11 cellular contexts compared by ENCODE assay signal in genomic region chr15:29698030-29698701, GRCh38.
DNase-seq lines count a peak whose midpoint lies in the region; ATAC-seq and TF ChIP-seq lines count a peak whose summit lies in the region.
"Had no signal": no experiment of that assay in that cellular context is flagged by ENCODE, and none has a peak within 500 bp of the region (broad histone marks: within the 10 kb centered on the region; RNA-seq: fewer than 3 reads in every experiment).

No MANE protein-coding gene starts in this region.

- H2AFZ ChIP-seq in mesenchymal stem cell (ENCODE audit: low read depth, low read length): no peak overlapping the region

- ATAC-seq in gastroesophageal sphincter: no peak
- ATAC-seq: naive thymus-derived CD8-positive, alpha-beta T cell had no signal

- H4K8ac ChIP-seq in mesenchymal stem cell (ENCODE audit: low read length): peak overlapping the region; percentile 69

- H3K79me1 ChIP-seq in mesenchymal stem cell (replicated peaks; ENCODE audit: low read length, poor library complexity, severe bottlenecking): peaks cover 3% of the 10 kb centered on the region

- no peak overlapping the region for H3K4me3 ChIP-seq in choroid plexus epithelial cell (ENCODE audit: low read depth, low read length)
- H3K4me3 ChIP-seq in mesenchymal stem cell (ENCODE audit: insufficient read depth in 1 of 2, low read depth in 1 of 2, low read length in 2 of 2): no peak overlapping the region
- no peak overlapping the region for H3K4me3 ChIP-seq in gastroesophageal sphincter
- H3K4me3 ChIP-seq: vagina had no signal

- H3K36me3 ChIP-seq in mesenchymal stem cell (ENCODE audit: control insufficient read depth in 1 of 2, insufficient read depth in 2 of 2, low read depth in 1 of 2, low read length in 2 of 2) (peaks cover 27 to 56% of the 10 kb centered on the region in 2 experiments), gastroesophageal sphincter (peaks cover 7 to 66% of the 10 kb centered on the region in 2 donors)

- H3K27ac ChIP-seq in mesenchymal stem cell (ENCODE audit: low read length, poor library complexity, severe bottlenecking) (no peak overlapping the region), gastroesophageal sphincter (no peak overlapping the region)
- H3K27ac ChIP-seq: vagina had no signal

- H3K27me3 ChIP-seq in mesenchymal stem cell (ENCODE audit: control insufficient read depth in 1 of 2, insufficient read depth in 1 of 2, low read length in 2 of 2) (no peaks in the 10 kb centered on the region), gastroesophageal sphincter (no peaks in the 10 kb centered on the region)
- H3K27me3 ChIP-seq: vagina had no signal

- TF ChIP-seq CTCF in choroid plexus epithelial cell (conservative IDR thresholded peaks at IDR 0.05; ENCODE audit: low read depth, low read length) (no peak), gastroesophageal sphincter (IDR thresholded peaks at IDR 0.05) (no peak)

- H3K14ac ChIP-seq in mesenchymal stem cell (ENCODE audit: low read length in 2 of 2): peak overlapping the region in 1 of 2 experiments; percentile 26

- H3K4me2 ChIP-seq in mesenchymal stem cell (ENCODE audit: low read length, poor library complexity, severe bottlenecking): no peak overlapping the region

- peak overlapping the region in 1 of 2 experiments; percentile 43 for H2BK12ac ChIP-seq in mesenchymal stem cell (ENCODE audit: low read length in 2 of 2)

- no peak overlapping the region for H2BK15ac ChIP-seq in mesenchymal stem cell (ENCODE audit: low read depth, poor library complexity, severe bottlenecking)

- peak; percentile 94 for DNase-seq in ELR (ENCODE audit: low read depth)
- DNase-seq in NCI-H510A treated with DMSO at 0.1 percent for 48 hours (lab: John Stamatoyannopoulos, UW): peak; percentile 64
- peak; percentile 82 for DNase-seq in choroid plexus epithelial cell (ENCODE audit: low read depth)
- DNase-seq in mesenchymal stem cell: peak; percentile 96
- no peak for DNase-seq in stimulated activated naive CD4-positive, alpha-beta T cell (lab: John Stamatoyannopoulos, UW)
- no peak for DNase-seq in stimulated activated CD4-positive, alpha-beta T cell treated with anti-CD3 and anti-CD28 coated beads, Interleukin-2, amount 100 ng/mL, for 48 hours
- DNase-seq in activated CD4-positive, alpha-beta T cell treated with anti-CD3 and anti-CD28 coated beads for 1 hour: no peak
- DNase-seq: naive thymus-derived CD8-positive, alpha-beta T cell; NCI-H187 had no signal

- H3K4me1 ChIP-seq in mesenchymal stem cell (ENCODE audit: control insufficient read depth, insufficient read depth, low read depth, low read length): peaks cover 4% of the 10 kb centered on the region
- no peaks in the 10 kb centered on the region for H3K4me1 ChIP-seq in gastroesophageal sphincter
- H3K4me1 ChIP-seq: vagina had no signal

- TF ChIP-seq POLR2A in gastroesophageal sphincter (IDR thresholded peaks at IDR 0.05): no peak

- no peak for TF ChIP-seq EP300 in gastroesophageal sphincter (IDR thresholded peaks at IDR 0.05)

- H3K9me3 ChIP-seq in mesenchymal stem cell (ENCODE audit: control insufficient read depth, low read length) (no peaks in the 10 kb centered on the region), gastroesophageal sphincter (peaks cover 0 to 8% (median 0%) of the 10 kb centered on the region in 3 donors)
- H3K9me3 ChIP-seq: vagina had no signal

- no peak overlapping the region for H3K23ac ChIP-seq in mesenchymal stem cell (ENCODE audit: low read length in 2 of 2)

- WGBS in mesenchymal stem cell: 46% methylated on average over 12 of the region's 12 CpGs
- 71 to 89% methylated on average over 7 to 10 of the region's 12 CpGs for WGBS in gastroesophageal sphincter (ENCODE audit: low coverage in 1 of 2), 2 donors

- H3K18ac ChIP-seq in mesenchymal stem cell (ENCODE audit: low read depth in 1 of 2, low read length in 2 of 2): no peak overlapping the region

- H3K9ac ChIP-seq in mesenchymal stem cell (ENCODE audit: low read length): no peak overlapping the region

- no peak overlapping the region for H2AK5ac ChIP-seq in mesenchymal stem cell (ENCODE audit: low read length, severe bottlenecking)

- H2BK5ac ChIP-seq in mesenchymal stem cell (ENCODE audit: low read depth, low read length, poor library complexity, severe bottlenecking): no peak overlapping the region

- H2BK120ac ChIP-seq in mesenchymal stem cell (ENCODE audit: low read depth, low read length): no peak overlapping the region

- H4K91ac ChIP-seq in mesenchymal stem cell (ENCODE audit: low read length): no peak overlapping the region

- H3K4ac ChIP-seq in mesenchymal stem cell (ENCODE audit: low read depth in 1 of 2, low read length in 2 of 2): no peak overlapping the region

Comparison
In these comparisons a context has a peak if more than half of its experiments do, and no peak if none do; other contexts are left out.
1. DNase-seq: peak in ELR (single experiment), NCI-H510A treated with DMSO at 0.1 percent for 48 hours (single experiment), choroid plexus epithelial cell (single experiment) and mesenchymal stem cell (single experiment); none in stimulated activated naive CD4-positive, alpha-beta T cell (0 of 6), stimulated activated CD4-positive, alpha-beta T cell treated with anti-CD3 and anti-CD28 coated beads, Interleukin-2, amount 100 ng/mL, for 48 hours (0 of 2) and activated CD4-positive, alpha-beta T cell treated with anti-CD3 and anti-CD28 coated beads for 1 hour (single experiment).